18 cellular contexts compared by ENCODE assay signal in the genomic region with DNA sequence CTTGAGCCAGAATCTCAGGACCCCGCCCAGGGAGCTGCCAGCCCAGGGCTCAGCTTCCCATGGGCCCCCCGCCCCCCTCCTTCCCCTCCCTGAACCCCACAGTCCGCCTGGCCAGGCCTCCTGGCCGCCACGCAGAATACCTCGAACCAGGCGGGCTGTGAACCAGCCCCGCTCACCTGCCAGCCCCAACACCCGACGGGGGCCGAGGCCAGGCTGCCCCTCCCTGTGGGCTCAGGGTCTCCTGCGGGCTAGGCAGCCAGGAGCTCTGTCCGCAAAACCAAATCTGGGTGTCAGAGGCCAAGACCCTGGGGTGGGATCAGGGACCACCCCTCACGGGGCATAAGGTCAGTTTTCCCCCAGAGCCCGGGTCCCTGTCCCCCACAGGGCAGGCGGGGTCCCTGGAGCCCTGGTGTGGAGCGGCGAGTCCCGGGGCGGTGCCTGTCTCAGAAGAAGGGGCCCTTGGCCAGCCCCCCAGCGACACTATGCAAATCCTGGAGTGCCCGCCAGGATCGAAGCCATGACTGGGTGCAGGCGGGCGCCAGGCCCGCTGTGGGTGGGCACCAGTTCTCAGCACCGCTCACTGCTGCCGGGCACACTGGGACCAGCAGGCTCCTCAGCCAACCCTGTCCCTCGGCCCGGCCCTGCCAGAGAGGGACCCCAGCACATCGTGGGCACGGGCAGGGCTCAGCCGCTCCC. TPM values are rescaled to one million over a fixed set of nuclear protein-coding genes. Genes with fewer than 3 reads are reported as not detected.
DNase-seq lines count a peak whose midpoint lies in the region; ATAC-seq, FAIRE-seq and TF ChIP-seq lines count a peak whose summit lies in the region.
"Had no signal": no experiment of that assay in that cellular context is flagged by ENCODE, and none has a peak within 500 bp of the region (broad histone marks: within the 10 kb centered on the region; RNA-seq: fewer than 3 reads in every experiment).

No MANE protein-coding gene starts in this region.

- TF ChIP-seq RAD21 in HepG2 (CRISPR knock-in tag; IDR thresholded peaks at IDR 0.05) = no peak

- CTCF ChIA-PET in HepG2 (lab: Yijun Ruan, JAX; ENCODE audit: low intra/inter-chr PET ratio, low total read pairs) = no interaction called here

- H3K9ac ChIP-seq in HepG2 (ENCODE audit: insufficient read depth, low read depth, low read length) = no peak overlapping the region
- peak overlapping the region; percentile 51 for H3K9ac ChIP-seq in adipocyte (ENCODE audit: low read length)

- no peak overlapping the region; the same call in 1 of the 2 replicates for H3K4me2 ChIP-seq in HepG2 (ENCODE audit: low read depth, low read length)

- H3K27me3 ChIP-seq in HepG2 (ENCODE audit: control insufficient read depth in 1 of 2, insufficient read depth in 2 of 2, low read length in 2 of 2) (0 out of 5 replicates have a peak, but pooled peaks cover 0 to 5% of the 10 kb centered on the region in 2 experiments), right lobe of liver (no peaks in the 10 kb centered on the region), adipocyte (replicated peaks; ENCODE audit: control insufficient read depth, insufficient read depth, low read length) (no peaks in the 10 kb centered on the region)

- TF ChIP-seq EP300 in HepG2 (IDR thresholded peaks at IDR 0.05; ENCODE audit: low read depth in 2 of 2, low read length in 2 of 2) = no peak
- no peak for TF ChIP-seq EP300 in HepG2 (CRISPR knock-in tag; IDR thresholded peaks at IDR 0.05; ENCODE audit: borderline replicate concordance)

- no peak overlapping the region for H2AFZ ChIP-seq in HepG2 (ENCODE audit: low read length)

- no peaks in the 10 kb centered on the region for H3K79me2 ChIP-seq in HepG2 (ENCODE audit: insufficient read depth, low read length)

- H3K4me1 ChIP-seq in HepG2 (ENCODE audit: insufficient read depth, low read length) (peaks cover 52% of the 10 kb centered on the region), right lobe of liver (peaks cover 0 to 8% (median 0%) of the 10 kb centered on the region in 4 donors), adipocyte (ENCODE audit: control insufficient read depth, insufficient read depth, low read length) (peaks cover 11% of the 10 kb centered on the region)
- H3K4me1 ChIP-seq: HAP-1 had no signal

- POLR2A ChIA-PET in HepG2 (lab: Yijun Ruan, JAX) = interaction anchor here (1.0 kb wide), 1 partner anchor 10 kb away, joined by 3 read pairs; no protein-coding TSS in a partner anchor

- H3K9me3 ChIP-seq in HepG2 (ENCODE audit: low read length) (no peaks in the 10 kb centered on the region), right lobe of liver (no peaks in the 10 kb centered on the region), adipocyte (ENCODE audit: control insufficient read depth, low read length) (no peaks in the 10 kb centered on the region)
- H3K9me3 ChIP-seq: HAP-1 had no signal

- no peaks in the 10 kb centered on the region for H3K4me1 Mint-ChIP-seq in natural killer cell
- H3K4me1 Mint-ChIP-seq: CD4-positive, alpha-beta memory T cell had no signal

- TF ChIP-seq POLR2A in HepG2 (IDR thresholded peaks at IDR 0.05; ENCODE audit: insufficient read depth in 1 of 2, low read depth in 2 of 2, low read length in 2 of 2) (0 out of 4 replicates have a peak, but pooled peaks of 1 of the 2 experiments have one; percentile 14), right lobe of liver (IDR thresholded peaks at IDR 0.05) (no peak)

- no peak overlapping the region for H3K4me3 ChIP-seq in HepG2 (replicated peaks in 1 of 3; ENCODE audit: insufficient read depth in 1 of 3, low read depth in 2 of 3, low read length in 3 of 3)
- H3K4me3 ChIP-seq in right lobe of liver = no peak overlapping the region
- H3K4me3 ChIP-seq in adipocyte (ENCODE audit: low read length) = no peak overlapping the region
- H3K4me3 ChIP-seq: HAP-1 had no signal

- H3K27ac ChIP-seq in HepG2 (ENCODE audit: extremely low read length, insufficient read depth, low read length) (peak overlapping the region; percentile 67), right lobe of liver (no peak overlapping the region)

- no peaks in the 10 kb centered on the region for H3K9me3 Mint-ChIP-seq in natural killer cell
- H3K9me3 Mint-ChIP-seq: CD4-positive, alpha-beta memory T cell had no signal

- DNase-seq in HepG2 (ENCODE audit: low spot score) (no peak), right lobe of liver (no peak), adipocyte (ENCODE audit: low read depth) (no peak), natural killer cell (no peak), SKM-1 (lab: John Stamatoyannopoulos, UW; ENCODE audit: unreplicated experiment) (no peak)
- DNase-seq: 8988T; CD4-positive, alpha-beta memory T cell; GF-D8; KG1; NCI-H1417; NCI-H187; NCI-H2107; NCI-H510A treated with DMSO at 0.1 percent for 48 hours; NCI-H82 had no signal

- H3K36me3 Mint-ChIP-seq in natural killer cell = no peaks in the 10 kb centered on the region

- no peak for FAIRE-seq in HepG2 (lab: Jason Lieb, UNC)

- H4K20me1 ChIP-seq in HepG2 (ENCODE audit: insufficient read depth, low read length) = no peaks in the 10 kb centered on the region

- BruUV-seq in HepG2 (replicated peaks; lab: Mats Ljungman, UMichigan) = TSS peak; percentile 39

- no peak overlapping the region for H3K27ac Mint-ChIP-seq in natural killer cell
- H3K27ac Mint-ChIP-seq: CD4-positive, alpha-beta memory T cell had no signal

- ATAC-seq in HepG2 (no peak), right lobe of liver (no peak), natural killer cell (no peak), HG03095 (IDR thresholded peaks at IDR 0.05; ENCODE audit: unreplicated experiment) (no peak)
- ATAC-seq: Right ventricle myocardium inferior had no signal

- H3K36me3 ChIP-seq in HepG2 (replicated peaks in 1 of 2; ENCODE audit: control insufficient read depth in 1 of 2, insufficient read depth in 2 of 2, low read length in 2 of 2) (peaks cover 2 to 4% of the 10 kb centered on the region in 2 experiments; a peak in 2 of 5 replicates), right lobe of liver (peaks cover 0 to 10% (median 4%) of the 10 kb centered on the region in 4 donors), adipocyte (ENCODE audit: control insufficient read depth, insufficient read depth, low read length, severe bottlenecking) (peaks cover 12% of the 10 kb centered on the region)

- in situ Hi-C loops in HepG2 (cut with HindIII; ENCODE audit: extremely low pct_ligation_motif_present, low pct_unique_long_range_greater_than_20kb) = no loop called here

- TF ChIP-seq CTCF in HepG2 (CRISPR knock-in tag; IDR thresholded peaks at IDR 0.05) (no peak), right lobe of liver (IDR thresholded peaks at IDR 0.05) (no peak), natural killer cell (IDR thresholded peaks at IDR 0.05) (no peak)

- no peak overlapping the region for H3K4me3 Mint-ChIP-seq in natural killer cell
- H3K4me3 Mint-ChIP-seq: CD4-positive, alpha-beta memory T cell had no signal

- WGBS in HepG2 (ENCODE audit: low lambda C conversion rate) = 98% methylated on average over 9 of the region's 33 CpGs
- WGBS in right lobe of liver (ENCODE audit: insufficient coverage, low coverage, low lambda C conversion rate, missing lambda C conversion rate) = no CpG with 5 or more reads among the region's 33 CpGs

- intact Hi-C loops in HepG2 (cut with micrococcal nuclease; ENCODE audit: unreplicated experiment) = no loop called here
- intact Hi-C loops in right lobe of liver (cut with DNase I) = no loop called here
- intact Hi-C loops in natural killer cell (cut with micrococcal nuclease) = no loop called here

- H3K27me3 Mint-ChIP-seq in natural killer cell (ENCODE audit: low read depth in 2 of 2) = peaks cover 0 to 4% of the 10 kb centered on the region in 2 donors

RNA-seq across cellular contexts. Expression of gene PRR35, which starts 6.4 kb away (rescaled TPM):
- 0.07 TPM in 1 of 2 replicates, not detected in the other for total RNA-seq in HepG2 (2016; rRNA removed; fragmentation: Illumina TruSeq; extraction: Trizol)
- total RNA-seq in HepG2 (2016; cell fraction: cytosol; rRNA removed; fragmentation: Illumina TruSeq; extraction: Trizol; ENCODE audit: low read depth) = not detected in 2 replicates
- total RNA-seq in HepG2 (2016; cell fraction: insoluble cytoplasmic fraction; rRNA removed; fragmentation: Illumina TruSeq; extraction: Trizol) = not detected in 2 replicates
- not detected in 2 replicates for total RNA-seq in HepG2 (2016; cell fraction: membrane; rRNA removed; fragmentation: Illumina TruSeq; extraction: Trizol)
- total RNA-seq in HepG2 (2016; cell fraction: nucleus; rRNA removed; fragmentation: Illumina TruSeq; extraction: Trizol) = not detected in 2 replicates
- 0.16 and 0.38 TPM in 2 replicates for polyA plus RNA-seq in HepG2 (2011; rRNA removed)
- 0.23 and 0.28 TPM in 2 replicates for polyA plus RNA-seq in HepG2 (2011; cell fraction: cytosol; rRNA removed)
- 0.81 and 1.2 TPM in 2 replicates for polyA plus RNA-seq in HepG2 (2011; cell fraction: nucleus; rRNA removed)
- polyA plus RNA-seq in HepG2 (2012) = 0.63 and 0.74 TPM in 2 replicates
- polyA plus RNA-seq in HepG2 (2016; cell fraction: cytosol; fragmentation: Illumina TruSeq; extraction: Trizol; ENCODE audit: low read depth) = not detected in 2 replicates
- not detected in 2 replicates for polyA plus RNA-seq in HepG2 (2016; cell fraction: insoluble cytoplasmic fraction; fragmentation: Illumina TruSeq; extraction: Trizol; ENCODE audit: low read depth)
- not detected in 2 replicates for polyA plus RNA-seq in HepG2 (2016; cell fraction: membrane; fragmentation: Illumina TruSeq; extraction: Trizol; ENCODE audit: low read depth)
- polyA plus RNA-seq in HepG2 (2016; cell fraction: nucleus; fragmentation: Illumina TruSeq; extraction: Trizol; ENCODE audit: insufficient read depth, low read depth) = not detected in 2 replicates
- 0.12 TPM in 1 of 2 replicates, not detected in the other for polyA minus RNA-seq in HepG2 (2011; rRNA and poly(A)+ RNA removed; ENCODE audit: low replicate concordance)
- polyA minus RNA-seq in HepG2 (2011; cell fraction: cytosol; rRNA and poly(A)+ RNA removed) = 0.35 and 0.40 TPM in 2 replicates
- polyA minus RNA-seq in HepG2 (2011; cell fraction: nucleus; rRNA and poly(A)+ RNA removed) = not detected in 2 replicates
- total RNA-seq in right lobe of liver = not detected
- total RNA-seq in natural killer cell = under 1 TPM in 1 of 3 donors, not detected in 2; 0.20 TPM
- total RNA-seq: CD4-positive, alpha-beta memory T cell; Right ventricle myocardium inferior had no signal
- polyA plus RNA-seq: BJ; CD4-positive, alpha-beta memory T cell had no signal

RNA-seq across cellular contexts. Expression of gene NHLRC4, which starts 13.1 kb away (rescaled TPM):
- total RNA-seq in HepG2 (2016; rRNA removed; fragmentation: Illumina TruSeq; extraction: Trizol) = 0.40 and 0.48 TPM in 2 replicates
- not detected in 2 replicates for total RNA-seq in HepG2 (2016; cell fraction: cytosol; rRNA removed; fragmentation: Illumina TruSeq; extraction: Trizol; ENCODE audit: low read depth)
- 0.33 and 0.45 TPM in 2 replicates for total RNA-seq in HepG2 (2016; cell fraction: insoluble cytoplasmic fraction; rRNA removed; fragmentation: Illumina TruSeq; extraction: Trizol)
- total RNA-seq in HepG2 (2016; cell fraction: membrane; rRNA removed; fragmentation: Illumina TruSeq; extraction: Trizol) = 0.10 and 0.22 TPM in 2 replicates
- 0.22 TPM in 1 of 2 replicates, not detected in the other for total RNA-seq in HepG2 (2016; cell fraction: nucleus; rRNA removed; fragmentation: Illumina TruSeq; extraction: Trizol)
- polyA plus RNA-seq in HepG2 (2011; rRNA removed) = 0.59 and 1.1 TPM in 2 replicates
- polyA plus RNA-seq in HepG2 (2011; cell fraction: cytosol; rRNA removed) = 0.71 and 1.2 TPM in 2 replicates
- polyA plus RNA-seq in HepG2 (2011; cell fraction: nucleus; rRNA removed) = 1.3 and 1.7 TPM in 2 replicates
- polyA plus RNA-seq in HepG2 (2012) = 1.4 and 1.5 TPM in 2 replicates
- polyA plus RNA-seq in HepG2 (2016; cell fraction: cytosol; fragmentation: Illumina TruSeq; extraction: Trizol; ENCODE audit: low read depth) = 0.09 TPM in 1 of 2 replicates, not detected in the other
- polyA plus RNA-seq in HepG2 (2016; cell fraction: insoluble cytoplasmic fraction; fragmentation: Illumina TruSeq; extraction: Trizol; ENCODE audit: low read depth) = 0.26 TPM in 2 replicates
- polyA plus RNA-seq in HepG2 (2016; cell fraction: membrane; fragmentation: Illumina TruSeq; extraction: Trizol; ENCODE audit: low read depth) = not detected in 2 replicates
- not detected in 2 replicates for polyA plus RNA-seq in HepG2 (2016; cell fraction: nucleus; fragmentation: Illumina TruSeq; extraction: Trizol; ENCODE audit: insufficient read depth, low read depth)
- polyA minus RNA-seq in HepG2 (2011; rRNA and poly(A)+ RNA removed; ENCODE audit: low replicate concordance) = 1.4 TPM in 1 of 2 replicates, not detected in the other
- 0.40 and 0.88 TPM in 2 replicates for polyA minus RNA-seq in HepG2 (2011; cell fraction: cytosol; rRNA and poly(A)+ RNA removed)
- 0.13 and 0.25 TPM in 2 replicates for polyA minus RNA-seq in HepG2 (2011; cell fraction: nucleus; rRNA and poly(A)+ RNA removed)
- under 1 TPM in 5 of 6 experiments, not detected in 1; 0.12 to 0.33 (median 0.28) TPM for total RNA-seq in right lobe of liver
- total RNA-seq in natural killer cell = under 1 TPM; 0.28 to 0.75 (median 0.35) TPM

RNA-seq across cellular contexts. Expression of gene PIGQ, which starts 16.0 kb away (rescaled TPM):
- total RNA-seq in HepG2 (2016; rRNA removed; fragmentation: Illumina TruSeq; extraction: Trizol) (8.4 and 19.7 TPM in 2 replicates), right lobe of liver (10 to 100 TPM; 19.5 to 32.0 (median 27.8) TPM), natural killer cell (10 to 100 TPM; 27.6 to 40.5 (median 37.0) TPM)
- total RNA-seq in HepG2 (2016; cell fraction: cytosol; rRNA removed; fragmentation: Illumina TruSeq; extraction: Trizol; ENCODE audit: low read depth) = 7.5 and 10.0 TPM in 2 replicates
- total RNA-seq in HepG2 (2016; cell fraction: insoluble cytoplasmic fraction; rRNA removed; fragmentation: Illumina TruSeq; extraction: Trizol) = 7.4 and 18.9 TPM in 2 replicates
- total RNA-seq in HepG2 (2016; cell fraction: membrane; rRNA removed; fragmentation: Illumina TruSeq; extraction: Trizol) = 13.0 and 18.2 TPM in 2 replicates
- total RNA-seq in HepG2 (2016; cell fraction: nucleus; rRNA removed; fragmentation: Illumina TruSeq; extraction: Trizol) = 16.8 and 19.0 TPM in 2 replicates
- 7.7 and 13.6 TPM in 2 replicates for polyA plus RNA-seq in HepG2 (2011; rRNA removed)
- 7.2 and 11.6 TPM in 2 replicates for polyA plus RNA-seq in HepG2 (2011; cell fraction: cytosol; rRNA removed)
- polyA plus RNA-seq in HepG2 (2011; cell fraction: nucleus; rRNA removed) = 70.8 and 80.2 TPM in 2 replicates
- 6.7 and 8.5 TPM in 2 replicates for polyA plus RNA-seq in HepG2 (2012)
- polyA plus RNA-seq in HepG2 (2016; cell fraction: cytosol; fragmentation: Illumina TruSeq; extraction: Trizol; ENCODE audit: low read depth) = 6.3 and 7.2 TPM in 2 replicates
- 6.9 and 8.3 TPM in 2 replicates for polyA plus RNA-seq in HepG2 (2016; cell fraction: insoluble cytoplasmic fraction; fragmentation: Illumina TruSeq; extraction: Trizol; ENCODE audit: low read depth)
- polyA plus RNA-seq in HepG2 (2016; cell fraction: membrane; fragmentation: Illumina TruSeq; extraction: Trizol; ENCODE audit: low read depth) = 10.4 and 10.8 TPM in 2 replicates
- polyA plus RNA-seq in HepG2 (2016; cell fraction: nucleus; fragmentation: Illumina TruSeq; extraction: Trizol; ENCODE audit: insufficient read depth, low read depth) = 31.7 and 36.7 TPM in 2 replicates
- 38.0 and 89.1 TPM in 2 replicates for polyA minus RNA-seq in HepG2 (2011; rRNA and poly(A)+ RNA removed; ENCODE audit: low replicate concordance)
- polyA minus RNA-seq in HepG2 (2011; cell fraction: cytosol; rRNA and poly(A)+ RNA removed) = 8.1 and 11.1 TPM in 2 replicates
- polyA minus RNA-seq in HepG2 (2011; cell fraction: nucleus; rRNA and poly(A)+ RNA removed) = 13.6 and 14.0 TPM in 2 replicates

RNA-seq across cellular contexts. Expression of gene CAPN15, which starts 26.2 kb away (rescaled TPM):
- total RNA-seq in HepG2 (2016; rRNA removed; fragmentation: Illumina TruSeq; extraction: Trizol) (15.0 and 24.5 TPM in 2 replicates), right lobe of liver (10 to 100 TPM; 17.3 to 34.3 (median 23.3) TPM), natural killer cell (100 to 1,000 TPM; 151 to 275 (median 186) TPM)
- 4.2 and 4.4 TPM in 2 replicates for total RNA-seq in HepG2 (2016; cell fraction: cytosol; rRNA removed; fragmentation: Illumina TruSeq; extraction: Trizol; ENCODE audit: low read depth)
- 12.6 and 24.1 TPM in 2 replicates for total RNA-seq in HepG2 (2016; cell fraction: insoluble cytoplasmic fraction; rRNA removed; fragmentation: Illumina TruSeq; extraction: Trizol)
- 16.3 and 16.4 TPM in 2 replicates for total RNA-seq in HepG2 (2016; cell fraction: membrane; rRNA removed; fragmentation: Illumina TruSeq; extraction: Trizol)
- total RNA-seq in HepG2 (2016; cell fraction: nucleus; rRNA removed; fragmentation: Illumina TruSeq; extraction: Trizol) = 14.9 and 20.4 TPM in 2 replicates
- polyA plus RNA-seq in HepG2 (2011; rRNA removed) = 14.9 and 22.2 TPM in 2 replicates
- 11.3 and 22.6 TPM in 2 replicates for polyA plus RNA-seq in HepG2 (2011; cell fraction: cytosol; rRNA removed)
- 103 and 145 TPM in 2 replicates for polyA plus RNA-seq in HepG2 (2011; cell fraction: nucleus; rRNA removed)
- 17.6 and 19.5 TPM in 2 replicates for polyA plus RNA-seq in HepG2 (2012)
- polyA plus RNA-seq in HepG2 (2016; cell fraction: cytosol; fragmentation: Illumina TruSeq; extraction: Trizol; ENCODE audit: low read depth) = 5.8 and 6.0 TPM in 2 replicates
- 20.7 and 26.7 TPM in 2 replicates for polyA plus RNA-seq in HepG2 (2016; cell fraction: insoluble cytoplasmic fraction; fragmentation: Illumina TruSeq; extraction: Trizol; ENCODE audit: low read depth)
- 16.3 and 19.3 TPM in 2 replicates for polyA plus RNA-seq in HepG2 (2016; cell fraction: membrane; fragmentation: Illumina TruSeq; extraction: Trizol; ENCODE audit: low read depth)
- 67.7 and 68.0 TPM in 2 replicates for polyA plus RNA-seq in HepG2 (2016; cell fraction: nucleus; fragmentation: Illumina TruSeq; extraction: Trizol; ENCODE audit: insufficient read depth, low read depth)
- polyA minus RNA-seq in HepG2 (2011; rRNA and poly(A)+ RNA removed; ENCODE audit: low replicate concordance) = 22.1 and 60.1 TPM in 2 replicates
- 39.5 and 41.1 TPM in 2 replicates for polyA minus RNA-seq in HepG2 (2011; cell fraction: cytosol; rRNA and poly(A)+ RNA removed)
- polyA minus RNA-seq in HepG2 (2011; cell fraction: nucleus; rRNA and poly(A)+ RNA removed) = 16.0 and 18.4 TPM in 2 replicates

RNA-seq across cellular contexts. Expression of gene RAB40C, which starts 36.1 kb away (rescaled TPM):
- total RNA-seq in HepG2 (2016; rRNA removed; fragmentation: Illumina TruSeq; extraction: Trizol) (8.2 and 11.5 TPM in 2 replicates), right lobe of liver (10 to 100 TPM in 5 of 6 experiments, 1 to 10 TPM in 1; 10.0 to 14.1 (median 12.0) TPM), natural killer cell (10 to 100 TPM; 12.7 to 20.8 (median 20.0) TPM)
- total RNA-seq in HepG2 (2016; cell fraction: cytosol; rRNA removed; fragmentation: Illumina TruSeq; extraction: Trizol; ENCODE audit: low read depth) = 3.9 TPM in 2 replicates
- total RNA-seq in HepG2 (2016; cell fraction: insoluble cytoplasmic fraction; rRNA removed; fragmentation: Illumina TruSeq; extraction: Trizol) = 7.7 and 10.5 TPM in 2 replicates
- total RNA-seq in HepG2 (2016; cell fraction: membrane; rRNA removed; fragmentation: Illumina TruSeq; extraction: Trizol) = 9.2 and 9.7 TPM in 2 replicates
- total RNA-seq in HepG2 (2016; cell fraction: nucleus; rRNA removed; fragmentation: Illumina TruSeq; extraction: Trizol) = 6.0 and 7.3 TPM in 2 replicates
- polyA plus RNA-seq in HepG2 (2011; rRNA removed) = 7.7 and 10.6 TPM in 2 replicates
- polyA plus RNA-seq in HepG2 (2011; cell fraction: cytosol; rRNA removed) = 6.0 and 10.4 TPM in 2 replicates
- polyA plus RNA-seq in HepG2 (2011; cell fraction: nucleus; rRNA removed) = 25.9 TPM in 2 replicates
- polyA plus RNA-seq in HepG2 (2012) = 7.0 and 9.0 TPM in 2 replicates
- 2.5 and 2.9 TPM in 2 replicates for polyA plus RNA-seq in HepG2 (2016; cell fraction: cytosol; fragmentation: Illumina TruSeq; extraction: Trizol; ENCODE audit: low read depth)
- polyA plus RNA-seq in HepG2 (2016; cell fraction: insoluble cytoplasmic fraction; fragmentation: Illumina TruSeq; extraction: Trizol; ENCODE audit: low read depth) = 8.9 and 11.2 TPM in 2 replicates
- 6.5 and 6.8 TPM in 2 replicates for polyA plus RNA-seq in HepG2 (2016; cell fraction: membrane; fragmentation: Illumina TruSeq; extraction: Trizol; ENCODE audit: low read depth)
- polyA plus RNA-seq in HepG2 (2016; cell fraction: nucleus; fragmentation: Illumina TruSeq; extraction: Trizol; ENCODE audit: insufficient read depth, low read depth) = 20.2 and 22.4 TPM in 2 replicates
- polyA minus RNA-seq in HepG2 (2011; rRNA and poly(A)+ RNA removed; ENCODE audit: low replicate concordance) = 15.3 and 16.9 TPM in 2 replicates
- 5.5 and 7.3 TPM in 2 replicates for polyA minus RNA-seq in HepG2 (2011; cell fraction: cytosol; rRNA and poly(A)+ RNA removed)
- 3.4 and 4.0 TPM in 2 replicates for polyA minus RNA-seq in HepG2 (2011; cell fraction: nucleus; rRNA and poly(A)+ RNA removed)
